ENCODE assay signal across 8 cellular contexts in the genomic region with DNA sequence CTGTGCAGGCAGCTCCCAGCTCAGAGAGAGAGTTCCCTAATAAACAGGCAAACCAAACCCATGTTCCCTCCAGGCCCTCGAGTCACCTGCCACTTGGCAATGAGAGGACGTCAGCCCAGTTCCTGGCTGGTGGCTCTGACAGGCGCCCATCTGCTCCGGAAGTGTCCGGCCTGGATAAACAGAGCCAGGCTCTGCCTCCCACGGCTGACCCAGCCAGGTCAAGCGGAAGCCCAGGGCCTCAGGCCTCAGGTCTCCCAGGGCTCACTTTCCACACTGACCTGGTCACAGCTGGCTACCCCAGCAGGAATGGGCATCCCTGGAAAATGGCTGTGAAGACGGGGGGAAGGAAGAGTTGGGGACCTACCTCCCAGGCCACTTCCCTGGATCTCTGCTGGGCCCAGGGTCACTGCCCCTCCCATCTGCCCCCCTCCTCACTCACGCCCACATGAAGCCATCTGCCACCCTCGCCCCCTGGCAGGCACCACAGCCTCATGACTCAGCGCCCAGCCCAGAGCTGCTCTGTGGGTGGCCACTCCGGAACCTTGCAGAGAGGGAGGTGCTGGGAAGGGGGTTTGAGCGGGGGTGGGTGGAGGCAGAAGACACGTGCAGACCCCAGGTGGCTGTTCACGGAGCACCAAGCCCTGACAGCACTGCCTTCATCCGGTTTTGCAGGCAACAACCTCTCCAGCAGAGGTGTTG. TPM values are rescaled to one million over a fixed set of nuclear protein-coding genes. Genes with fewer than 3 reads are reported as not detected.
DNase-seq lines count a peak whose midpoint lies in the region; ATAC-seq lines count a peak whose summit lies in the region.

No MANE protein-coding gene starts in this region.

- CTCF ChIA-PET in activated CD4-positive, alpha-beta memory T cell treated with anti-CD3 and anti-CD28 coated beads, Interleukin-2, amount 10 ng/mL, durations not matched to agents 7 days and 5 days (lab: Charles Lee), result interaction anchor here (1.1 kb wide), 1 partner anchor 106 kb away, joined by 3 read pairs; no protein-coding TSS in a partner anchor

- no peaks in the 10 kb centered on the region for H3K9me3 Mint-ChIP-seq in activated CD4-positive, alpha-beta memory T cell treated with anti-CD3 and anti-CD28 coated beads, Interleukin-2, amount 10 ng/mL, durations not matched to agents 7 days and 5 days

- intact Hi-C loops in Right ventricle myocardium inferior (cut with DNase I), result no loop called here
- intact Hi-C loops in cardiac septum (cut with DNase I), result no loop called here

- H3K4me1 Mint-ChIP-seq in activated CD4-positive, alpha-beta memory T cell treated with anti-CD3 and anti-CD28 coated beads, Interleukin-2, amount 10 ng/mL, durations not matched to agents 7 days and 5 days, result peaks cover 70% of the 10 kb centered on the region

- POLR2A ChIA-PET in activated CD4-positive, alpha-beta memory T cell treated with anti-CD3 and anti-CD28 coated beads, Interleukin-2, amount 10 ng/mL, durations not matched to agents 7 days and 5 days (lab: Charles Lee), result interaction anchor here (1.0 to 2.3 kb wide), 3 partner anchors 36 to 38 kb away, joined by 3 to 7 read pairs (median 4); no protein-coding TSS in a partner anchor

- H3K4me3 Mint-ChIP-seq in activated CD4-positive, alpha-beta memory T cell treated with anti-CD3 and anti-CD28 coated beads, Interleukin-2, amount 10 ng/mL, durations not matched to agents 7 days and 5 days, result no peak overlapping the region

- ATAC-seq in Right ventricle myocardium inferior, result peak; percentile 41
- no peak for ATAC-seq in GM21528 (IDR thresholded peaks at IDR 0.05; ENCODE audit: low FRiP score, unreplicated experiment)

- DNase-seq in Right ventricle myocardium inferior (ENCODE audit: missing footprints) (no peak), cardiac septum (ENCODE audit: low spot score) (no peak), glomerular visceral epithelial cell (ENCODE audit: extremely low spot score) (peak; percentile 90), medulla oblongata (ENCODE audit: extremely low spot score) (no peak), NCI-H226 (no peak)
- DNase-seq in activated CD4-positive, alpha-beta memory T cell treated with anti-CD3 and anti-CD28 coated beads, Interleukin-2, amount 10 ng/mL, durations not matched to agents 7 days and 5 days, result peak; percentile 50
- peak; percentile 31 for DNase-seq in stimulated activated CD4-positive, alpha-beta T cell treated with anti-CD3 and anti-CD28 coated beads, Interleukin-4, amount 100 ng/mL, for 24 hours

- peak overlapping the region; percentile 50 for H3K27ac Mint-ChIP-seq in activated CD4-positive, alpha-beta memory T cell treated with anti-CD3 and anti-CD28 coated beads, Interleukin-2, amount 10 ng/mL, durations not matched to agents 7 days and 5 days

- no peaks in the 10 kb centered on the region for H3K36me3 Mint-ChIP-seq in activated CD4-positive, alpha-beta memory T cell treated with anti-CD3 and anti-CD28 coated beads, Interleukin-2, amount 10 ng/mL, durations not matched to agents 7 days and 5 days (ENCODE audit: low read depth)

- no peaks in the 10 kb centered on the region for H3K27me3 Mint-ChIP-seq in activated CD4-positive, alpha-beta memory T cell treated with anti-CD3 and anti-CD28 coated beads, Interleukin-2, amount 10 ng/mL, durations not matched to agents 7 days and 5 days

RNA-seq across cellular contexts. Expression of a gene that starts 37.4 kb away (rescaled TPM):
- 6.2 TPM for total RNA-seq in Right ventricle myocardium inferior
- 29.4 TPM for total RNA-seq in cardiac septum
- total RNA-seq in activated CD4-positive, alpha-beta memory T cell treated with anti-CD3 and anti-CD28 coated beads, Interleukin-2, amount 10 ng/mL, durations not matched to agents 7 days and 5 days, result 100 to 1,000 TPM; 143 TPM

Comparison
In these comparisons a context has a peak if more than half of its experiments do, and no peak if none do; other contexts are left out.
1. DNase-seq: peak in activated CD4-positive, alpha-beta memory T cell treated with anti-CD3 and anti-CD28 coated beads, Interleukin-2, amount 10 ng/mL, durations not matched to agents 7 days and 5 days (single experiment), glomerular visceral epithelial cell (single experiment) and stimulated activated CD4-positive, alpha-beta T cell treated with anti-CD3 and anti-CD28 coated beads, Interleukin-4, amount 100 ng/mL, for 24 hours (single experiment); none in Right ventricle myocardium inferior (single experiment), cardiac septum (single experiment), medulla oblongata (single experiment) and NCI-H226 (single experiment).